ENCODE assay signal across 23 cellular contexts in genomic region chr6:112221561-112221960, GRCh38. TPM values are rescaled to one million over a fixed set of nuclear protein-coding genes. Genes with fewer than 3 reads are reported as not detected.
DNase-seq lines count a peak whose midpoint lies in the region; ATAC-seq and TF ChIP-seq lines count a peak whose summit lies in the region.
"Had no signal": no experiment of that assay in that cellular context is flagged by ENCODE, and none has a peak within 500 bp of the region (broad histone marks: within the 10 kb centered on the region; RNA-seq: fewer than 3 reads in every experiment).

No MANE protein-coding gene starts in this region.

- ATAC-seq in GM18520 (IDR thresholded peaks at IDR 0.05; ENCODE audit: unreplicated experiment), result no peak
- ATAC-seq: activated T-helper 17 cell treated with anti-CD3 and anti-CD28 coated beads, Interleukin-2, amount 50 U/mL, for 72 hours; stimulated activated naive CD8-positive, alpha-beta T cell treated with anti-CD3 and anti-CD28 coated beads, Interleukin-15, amount 100 ng/mL, for 72 hours had no signal

- no peak for TF ChIP-seq CTCF in ascending aorta (IDR thresholded peaks at IDR 0.05)

- H3K4me3 ChIP-seq in ascending aorta (no peak overlapping the region), skeletal muscle tissue (ENCODE audit: low read length in 3 of 3) (no peak overlapping the region)
- H3K4me3 ChIP-seq: cardiac muscle cell, left lung, skin epidermis had no signal

- H3K27me3 ChIP-seq in ascending aorta (no peaks in the 10 kb centered on the region), skeletal muscle tissue (ENCODE audit: control insufficient read depth in 3 of 3, insufficient read depth in 3 of 3, low read length in 3 of 3) (no peaks in the 10 kb centered on the region)
- H3K27me3 ChIP-seq: cardiac muscle cell, left lung had no signal

- no peaks in the 10 kb centered on the region for H3K9me3 ChIP-seq in ascending aorta
- H3K9me3 ChIP-seq in skeletal muscle tissue (ENCODE audit: control insufficient read depth in 3 of 3, low read length in 3 of 3), result no peaks in the 10 kb centered on the region
- H3K9me3 ChIP-seq: left lung had no signal

- intact Hi-C loops in ascending aorta (cut with DNase I), result no loop called here

- DNase-seq in EH (ENCODE audit: low read depth), result peak; percentile 54
- DNase-seq in ascending aorta (ENCODE audit: low spot score in 2 of 2), result no peak
- DNase-seq in iris pigment epithelial cell (ENCODE audit: low read depth), result peak; percentile 61
- DNase-seq in DMS114 treated with DMSO at 0.1 percent for 48 hours (lab: John Stamatoyannopoulos, UW; ENCODE audit: unreplicated experiment), result no peak
- DNase-seq in NCI-H2107 (lab: John Stamatoyannopoulos, UW), result no peak
- no peak for DNase-seq in effector CD8-positive, alpha-beta T cell (lab: John Stamatoyannopoulos, UW)
- DNase-seq: activated CD4-positive, alpha-beta T cell treated with anti-CD3 and anti-CD28 coated beads for 48 hours; CD4-positive, alpha-beta memory T cell; erythroblast; left lung; NCI-H2029; NCI-H510A treated with DMSO at 0.1 percent for 48 hours; stimulated activated CD4-positive, alpha-beta T cell treated with anti-CD3 and anti-CD28 coated beads, Interleukin-2, amount 100 ng/mL, for 48 hours; stimulated activated naive CD8-positive, alpha-beta T cell treated with anti-CD3 and anti-CD28 coated beads, Interleukin-15, amount 100 ng/mL, for 72 hours; SW 1271 had no signal

- H3K9ac ChIP-seq in skeletal muscle tissue (ENCODE audit: low read depth in 1 of 3, low read length in 3 of 3), result no peak overlapping the region
- H3K9ac ChIP-seq: KMS-11, parathyroid adenoma had no signal

- no peaks in the 10 kb centered on the region for H3K36me3 ChIP-seq in ascending aorta
- no peaks in the 10 kb centered on the region for H3K36me3 ChIP-seq in skeletal muscle tissue (ENCODE audit: control insufficient read depth in 3 of 3, insufficient read depth in 3 of 3, low read length in 3 of 3)
- H3K36me3 ChIP-seq: left lung had no signal

- peaks cover 4 to 22% of the 10 kb centered on the region in 2 donors for H3K4me1 ChIP-seq in ascending aorta
- peaks cover 14 to 30% (median 14%) of the 10 kb centered on the region in 3 donors for H3K4me1 ChIP-seq in skeletal muscle tissue (ENCODE audit: control insufficient read depth in 3 of 3, insufficient read depth in 3 of 3, low read length in 3 of 3)

- H3K27ac ChIP-seq in ascending aorta (peak overlapping the region; percentile 11 to 29), skeletal muscle tissue (ENCODE audit: low read depth, low read length) (peak overlapping the region; percentile 36)
- H3K27ac ChIP-seq: cardiac muscle cell, KMS-11, parathyroid adenoma had no signal

RNA-seq across cellular contexts. Expression of gene LAMA4, which starts 32.8 kb away (rescaled TPM):
- total RNA-seq in ascending aorta (49.0 TPM), skeletal muscle tissue (248 TPM)
- total RNA-seq: activated T-helper 17 cell treated with anti-CD3 and anti-CD28 coated beads, Interleukin-2, amount 50 U/mL, for 72 hours; CD4-positive, alpha-beta memory T cell; HT-29 had no signal

Comparison
In these comparisons a context has a peak if more than half of its experiments do, and no peak if none do; other contexts are left out.
1. DNase-seq: peak in EH (single experiment) and iris pigment epithelial cell (single experiment); none in ascending aorta (0 of 2), DMS114 treated with DMSO at 0.1 percent for 48 hours (single experiment), NCI-H2107 (single experiment) and effector CD8-positive, alpha-beta T cell (single experiment).